ENCODE assay signal across 2 cellular contexts in the genomic region with DNA sequence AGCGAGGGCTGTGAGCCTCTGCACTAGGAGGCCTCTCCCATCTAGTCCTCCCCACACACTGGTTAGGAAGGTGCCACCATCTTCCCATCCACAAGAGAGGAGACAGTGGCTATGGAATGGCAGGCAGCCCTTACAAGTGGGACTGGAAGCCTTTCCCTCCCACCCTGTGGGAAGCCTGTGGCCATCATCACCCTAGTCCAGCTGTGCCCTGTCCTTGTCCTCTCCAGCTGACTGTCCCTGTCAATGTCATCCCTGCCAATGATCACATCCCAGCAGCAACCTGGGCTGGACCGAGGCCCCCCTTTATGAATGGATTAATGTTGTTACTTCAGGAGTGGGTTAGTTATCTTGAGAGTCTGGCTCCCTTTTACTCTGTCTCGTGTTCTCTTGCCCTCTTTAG.
TF ChIP-seq lines count a peak whose summit lies in the region.

No MANE protein-coding gene starts in this region.

TF ChIP-seq in IMR-90, 13 proteins besides CTCF, POLR2A, EP300 and RAD21:
- TF ChIP-seq FOS (IDR thresholded peaks at IDR 0.05; ENCODE audit: low read depth, low read length) = no peak
- no peak for TF ChIP-seq MXI1 (IDR thresholded peaks at IDR 0.05; ENCODE audit: borderline replicate concordance, low read depth, low read length)
TF ChIP-seq in IMR-90: peak in this region for 0.

TF ChIP-seq in HepG2, 621 proteins besides CTCF, POLR2A, EP300 and RAD21:
- TF ChIP-seq, protein P1, sequence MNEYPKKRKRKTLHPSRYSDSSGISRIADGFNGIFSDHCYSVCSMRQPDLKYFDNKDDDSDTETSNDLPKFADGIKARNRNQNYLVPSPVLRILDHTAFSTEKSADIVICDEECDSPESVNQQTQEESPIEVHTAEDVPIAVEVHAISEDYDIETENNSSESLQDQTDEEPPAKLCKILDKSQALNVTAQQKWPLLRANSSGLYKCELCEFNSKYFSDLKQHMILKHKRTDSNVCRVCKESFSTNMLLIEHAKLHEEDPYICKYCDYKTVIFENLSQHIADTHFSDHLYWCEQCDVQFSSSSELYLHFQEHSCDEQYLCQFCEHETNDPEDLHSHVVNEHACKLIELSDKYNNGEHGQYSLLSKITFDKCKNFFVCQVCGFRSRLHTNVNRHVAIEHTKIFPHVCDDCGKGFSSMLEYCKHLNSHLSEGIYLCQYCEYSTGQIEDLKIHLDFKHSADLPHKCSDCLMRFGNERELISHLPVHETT (CRISPR knock-in tag; conservative IDR thresholded peaks at IDR 0.05) = no peak
- TF ChIP-seq MAFF (IDR thresholded peaks at IDR 0.05; ENCODE audit: low read depth, low read length) (no peak), MBNL3 (CRISPR knock-in tag; conservative IDR thresholded peaks at IDR 0.05) (no peak), ETV6 (CRISPR knock-in tag; conservative IDR thresholded peaks at IDR 0.05) (no peak), ZNF619 (CRISPR knock-in tag; IDR thresholded peaks at IDR 0.05) (no peak), FOSL2 (CRISPR knock-in tag; IDR thresholded peaks at IDR 0.05) (no peak), SRSF4 (IDR thresholded peaks at IDR 0.05; ENCODE audit: low read depth, low read length, poor library complexity, severe bottlenecking) (no peak), TBX2 (CRISPR knock-in tag; IDR thresholded peaks at IDR 0.05; ENCODE audit: borderline replicate concordance) (no peak), MEF2D (CRISPR knock-in tag; IDR thresholded peaks at IDR 0.05) (no peak), ZNF816 (CRISPR knock-in tag; IDR thresholded peaks at IDR 0.05; ENCODE audit: borderline replicate concordance) (no peak), LCORL (IDR thresholded peaks at IDR 0.05) (no peak), LCORL (CRISPR knock-in tag; IDR thresholded peaks at IDR 0.05) (no peak)
- TF ChIP-seq, protein P2, sequence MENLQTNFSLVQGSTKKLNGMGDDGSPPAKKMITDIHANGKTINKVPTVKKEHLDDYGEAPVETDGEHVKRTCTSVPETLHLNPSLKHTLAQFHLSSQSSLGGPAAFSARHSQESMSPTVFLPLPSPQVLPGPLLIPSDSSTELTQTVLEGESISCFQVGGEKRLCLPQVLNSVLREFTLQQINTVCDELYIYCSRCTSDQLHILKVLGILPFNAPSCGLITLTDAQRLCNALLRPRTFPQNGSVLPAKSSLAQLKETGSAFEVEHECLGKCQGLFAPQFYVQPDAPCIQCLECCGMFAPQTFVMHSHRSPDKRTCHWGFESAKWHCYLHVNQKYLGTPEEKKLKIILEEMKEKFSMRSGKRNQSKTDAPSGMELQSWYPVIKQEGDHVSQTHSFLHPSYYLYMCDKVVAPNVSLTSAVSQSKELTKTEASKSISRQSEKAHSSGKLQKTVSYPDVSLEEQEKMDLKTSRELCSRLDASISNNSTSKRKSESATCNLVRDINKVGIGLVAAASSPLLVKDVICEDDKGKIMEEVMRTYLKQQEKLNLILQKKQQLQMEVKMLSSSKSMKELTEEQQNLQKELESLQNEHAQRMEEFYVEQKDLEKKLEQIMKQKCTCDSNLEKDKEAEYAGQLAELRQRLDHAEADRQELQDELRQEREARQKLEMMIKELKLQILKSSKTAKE (CRISPR knock-in tag; IDR thresholded peaks at IDR 0.05; ENCODE audit: borderline replicate concordance) = no peak
- TF ChIP-seq, protein P3, sequence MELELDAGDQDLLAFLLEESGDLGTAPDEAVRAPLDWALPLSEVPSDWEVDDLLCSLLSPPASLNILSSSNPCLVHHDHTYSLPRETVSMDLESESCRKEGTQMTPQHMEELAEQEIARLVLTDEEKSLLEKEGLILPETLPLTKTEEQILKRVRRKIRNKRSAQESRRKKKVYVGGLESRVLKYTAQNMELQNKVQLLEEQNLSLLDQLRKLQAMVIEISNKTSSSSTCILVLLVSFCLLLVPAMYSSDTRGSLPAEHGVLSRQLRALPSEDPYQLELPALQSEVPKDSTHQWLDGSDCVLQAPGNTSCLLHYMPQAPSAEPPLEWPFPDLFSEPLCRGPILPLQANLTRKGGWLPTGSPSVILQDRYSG (CRISPR knock-in tag; IDR thresholded peaks at IDR 0.05) = no peak
